31 cellular contexts compared by ENCODE assay signal in genomic region chr20:54212871-54213270, GRCh38. TPM values are rescaled to one million over a fixed set of nuclear protein-coding genes. Genes with fewer than 3 reads are reported as not detected.
"Had no signal": no experiment of that assay in that cellular context is flagged by ENCODE, and none has a peak within 500 bp of the region (broad histone marks: within the 10 kb centered on the region; RNA-seq: fewer than 3 reads in every experiment).

No MANE protein-coding gene starts in this region.

- H3K9me3 ChIP-seq: left ventricle myocardium inferior, mucosa of descending colon, testis, transverse colon had no signal

- H3K27me3 ChIP-seq: brain microvascular endothelial cell, testis, transverse colon had no signal

- H3K4me3 Mint-ChIP-seq: activated naive CD4-positive, alpha-beta T cell treated with anti-CD3 and anti-CD28 coated beads, Interleukin-2, amount 50 U/mL, for 24 hours; stimulated activated naive B cell treated with anti-CD40 and anti-IgM and Interleukin-4, amounts not matched to agents 10 μg/mL and 1 μg/mL and 100 μg/mL, for 72 hours; T-helper 17 cell had no signal

- H3K9me3 Mint-ChIP-seq: activated naive CD4-positive, alpha-beta T cell treated with anti-CD3 and anti-CD28 coated beads, Interleukin-2, amount 50 U/mL, for 24 hours; activated T-helper 2 cell treated with anti-CD3 and anti-CD28 coated beads, Interferon-gamma antibody, Interleukin-2, Interleukin-4, amounts not matched to agents 10 μg/mL and 5 μg/mL and 100 μg/mL, durations not matched to agents 14 hours and 24 hours and 36 hours; nephron; stimulated activated naive B cell treated with anti-CD40 and anti-IgM and Interleukin-4, amounts not matched to agents 10 μg/mL and 1 μg/mL and 100 μg/mL, for 72 hours had no signal

- ATAC-seq: activated CD4-positive, CD25-positive, alpha-beta regulatory T cell treated with anti-CD3 and anti-CD28 coated beads, Interleukin-2, amount 50 U/mL, for 24 hours; mucosa of descending colon; sciatic nerve; stimulated activated naive B cell treated with anti-CD40 and anti-IgM and Interleukin-4, amounts not matched to agents 10 μg/mL and 1 μg/mL and 100 μg/mL, for 72 hours; T-helper 17 cell had no signal

- H3K27me3 Mint-ChIP-seq: activated naive CD4-positive, alpha-beta T cell treated with anti-CD3 and anti-CD28 coated beads, Interleukin-2, amount 50 U/mL, for 24 hours; stimulated activated naive B cell treated with anti-CD40 and anti-IgM and Interleukin-4, amounts not matched to agents 10 μg/mL and 1 μg/mL and 100 μg/mL, for 72 hours; T-helper 17 cell had no signal

- H3K4me3 ChIP-seq: left ventricle myocardium inferior, lung, mucosa of descending colon, testis, transverse colon had no signal

- DNase-seq: activated CD4-positive, alpha-beta T cell treated with anti-CD3 and anti-CD28 coated beads for 48 hours; activated CD4-positive, alpha-beta T cell treated with anti-CD3 and anti-CD28 coated beads, Interleukin-2, amount 50 U/mL, for 48 hours; activated CD8-positive, alpha-beta memory T cell treated with anti-CD3 and anti-CD28 coated beads, Interleukin-2, amount 50 U/mL, for 48 hours; activated T-cell treated with anti-CD3 and anti-CD28 coated beads, Interleukin-2, amount 50 U/mL, for 48 hours; aorta; cortex of kidney; foreskin melanocyte; left ventricle myocardium inferior; mesendoderm; mucosa of descending colon; small intestine; stimulated activated CD4-positive, alpha-beta T cell treated with anti-CD3 and anti-CD28 coated beads, Interleukin-1b, Interleukin-23, amount 100 ng/mL, for 48 hours; stimulated activated CD4-positive, alpha-beta T cell treated with anti-CD3 and anti-CD28 coated beads, Interleukin-4, amount 100 ng/mL, for 4 hours; stimulated activated naive B cell treated with anti-CD40 and anti-IgM and Interleukin-4, amounts not matched to agents 10 μg/mL and 1 μg/mL and 100 μg/mL, for 72 hours; SW 1271; T-helper 17 cell; T1000; testis; transverse colon; WERI-Rb-1 had no signal

- H3K27ac Mint-ChIP-seq: activated naive CD4-positive, alpha-beta T cell treated with anti-CD3 and anti-CD28 coated beads, Interleukin-2, amount 50 U/mL, for 24 hours; activated T-helper 2 cell treated with anti-CD3 and anti-CD28 coated beads, Interferon-gamma antibody, Interleukin-2, Interleukin-4, amounts not matched to agents 10 μg/mL and 5 μg/mL and 100 μg/mL, durations not matched to agents 14 hours and 24 hours and 36 hours; stimulated activated naive B cell treated with anti-CD40 and anti-IgM and Interleukin-4, amounts not matched to agents 10 μg/mL and 1 μg/mL and 100 μg/mL, for 72 hours; T-helper 17 cell had no signal

- H3K27ac ChIP-seq: brain microvascular endothelial cell, left ventricle myocardium inferior, testis, transverse colon, WERI-Rb-1 had no signal

RNA-seq across cellular contexts. Expression of gene CYP24A1, which starts 39.1 kb away (rescaled TPM):
- total RNA-seq: activated T-helper 2 cell treated with anti-CD3 and anti-CD28 coated beads, Interferon-gamma antibody, Interleukin-2, Interleukin-4, amounts not matched to agents 10 μg/mL and 5 μg/mL and 100 μg/mL, durations not matched to agents 14 hours and 24 hours and 36 hours; aorta; cardiac septum; endothelial cell of umbilical vein; left ventricle myocardium inferior; mucosa of descending colon; osteocyte; posterior vena cava; sciatic nerve; transverse colon had no signal
- polyA plus RNA-seq: aorta, endothelial cell of umbilical vein had no signal
